In genomic region chr6:141682391-141682790, GRCh38 we compare ENCODE assay signal across 22 cellular contexts.
"Had no signal": no experiment of that assay in that cellular context is flagged by ENCODE, and none has a peak within 500 bp of the region (broad histone marks: within the 10 kb centered on the region; RNA-seq: fewer than 3 reads in every experiment).

No MANE protein-coding gene starts in this region.

- DNase-seq: activated CD4-positive, alpha-beta memory T cell treated with anti-CD3 and anti-CD28 coated beads, Interleukin-2, amount 10 ng/mL, durations not matched to agents 7 days and 5 days; activated CD4-positive, alpha-beta T cell treated with anti-CD3 and anti-CD28 coated beads for 48 hours; activated CD4-positive, CD25-positive, alpha-beta regulatory T cell; activated CD8-positive, alpha-beta memory T cell treated with anti-CD3 and anti-CD28 coated beads, Interleukin-2, amount 10 ng/mL, durations not matched to agents 7 days and 5 days; activated naive CD4-positive, alpha-beta T cell; activated naive CD8-positive, alpha-beta T cell treated with anti-CD3 and anti-CD28 coated beads for 36 hours; amniotic stem cell; dorsolateral prefrontal cortex; heart right ventricle; immature natural killer cell; natural killer cell; pancreas; right lobe of liver; stimulated activated CD4-positive, alpha-beta T cell treated with anti-CD3 and anti-CD28 coated beads, Interleukin-4, amount 100 ng/mL, for 24 hours; stomach; T1000 had no signal

- H3K4me3 ChIP-seq: cardiac muscle cell, dorsolateral prefrontal cortex, gastroesophageal sphincter, heart right ventricle, pancreas, right lobe of liver, smooth muscle cell, stomach had no signal

- H3K4me1 ChIP-seq: gastroesophageal sphincter, heart right ventricle, pancreas, right lobe of liver, stomach had no signal

- H3K27ac ChIP-seq: cardiac muscle cell, dorsolateral prefrontal cortex, gastroesophageal sphincter, heart right ventricle, neutrophil, pancreas, right lobe of liver, stomach had no signal

- ATAC-seq: activated CD8-positive, alpha-beta memory T cell treated with anti-CD3 and anti-CD28 coated beads, Interleukin-2, amount 10 ng/mL, durations not matched to agents 7 days and 5 days; activated T-helper 17 cell treated with anti-CD3 and anti-CD28 coated beads, Interleukin-2, amount 50 U/mL, for 72 hours; gastroesophageal sphincter; heart right ventricle; natural killer cell; pancreas; right lobe of liver; stimulated activated effector memory CD8-positive, alpha-beta T cell treated with anti-CD3 and anti-CD28 coated beads, Interleukin-12 subunit alpha, Interleukin-12 subunit beta, amount 100 ng/mL, for 72 hours had no signal

- H3K9me3 ChIP-seq: gastroesophageal sphincter, heart right ventricle, neutrophil, pancreas, right lobe of liver, stomach had no signal

- H3K27me3 ChIP-seq: cardiac muscle cell, dorsolateral prefrontal cortex, gastroesophageal sphincter, heart right ventricle, neutrophil, right lobe of liver, stomach had no signal

- H3K36me3 ChIP-seq: cardiac muscle cell, gastroesophageal sphincter, heart right ventricle, neutrophil, pancreas, right lobe of liver, stomach had no signal
